In the genomic region with DNA sequence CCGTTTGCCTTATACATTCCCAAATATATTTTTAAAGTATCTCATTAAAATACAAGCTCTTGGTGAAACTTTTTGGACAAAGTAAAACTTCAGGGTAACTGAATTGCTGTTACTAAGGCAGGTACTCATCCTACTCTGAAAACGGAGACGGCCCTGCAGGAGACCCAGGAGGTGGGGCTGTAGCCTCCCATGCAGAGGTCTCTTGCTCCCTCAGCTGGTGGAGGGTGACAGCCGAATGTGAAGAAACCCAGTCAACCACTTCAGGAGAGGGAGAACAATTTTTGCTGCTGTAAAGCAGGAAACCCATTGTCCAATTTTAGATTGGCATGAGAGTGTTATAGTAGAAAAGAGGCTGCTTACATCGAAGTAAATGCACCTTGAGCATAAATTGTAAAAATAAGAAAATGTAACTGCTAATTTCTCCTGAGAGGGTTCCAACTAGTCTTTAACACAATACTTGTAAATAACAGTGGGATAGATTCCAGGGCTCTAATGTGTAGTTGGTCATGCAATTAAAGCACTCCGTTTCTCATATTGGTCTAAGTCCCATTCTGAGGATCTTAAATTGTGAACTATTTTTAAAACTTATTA, we compare ENCODE assay signal across 8 cellular contexts. TPM values are rescaled to one million over a fixed set of nuclear protein-coding genes. Genes with fewer than 3 reads are reported as not detected.
DNase-seq lines count a peak whose midpoint lies in the region; ATAC-seq and TF ChIP-seq lines count a peak whose summit lies in the region.
"Not testable (repeated sequence)": the region's sequence is repeated elsewhere in the genome, so short reads cannot be mapped to it uniquely, and the experiment has no call there.

No MANE protein-coding gene starts in this region.

- H3K4me1 ChIP-seq in Caco-2 = not testable (repeated sequence)

- ATAC-seq in GM21360 (IDR thresholded peaks at IDR 0.05; ENCODE audit: unreplicated experiment) (peak; percentile 90), HG03469 (IDR thresholded peaks at IDR 0.05; ENCODE audit: unreplicated experiment) (peak; percentile 80), left lobe of liver (peak; percentile 89)
- peak; percentile 100 for ATAC-seq in activated CD4-positive, alpha-beta T cell treated with anti-CD3 and anti-CD28 coated beads for 36 hours
- ATAC-seq in central memory CD8-positive, alpha-beta T cell (replicated peaks; ENCODE audit: extremely low read depth, poor library complexity, severe bottlenecking) = peak; percentile 85

- intact Hi-C loops in Caco-2 (cut with micrococcal nuclease; ENCODE audit: unreplicated experiment); activated CD4-positive, alpha-beta T cell treated with anti-CD3 and anti-CD28 coated beads for 36 hours (cut with DNase I, micrococcal nuclease): not testable (repeated sequence)

- DNase-seq in Caco-2 (peak; percentile 77), NCI-H526 (lab: John Stamatoyannopoulos, UW) (peak; percentile 38 to 51), left lobe of liver (ENCODE audit: low spot score) (peak; percentile 77)
- DNase-seq in activated CD4-positive, alpha-beta T cell treated with anti-CD3 and anti-CD28 coated beads for 36 hours = peak; percentile 75
- DNase-seq in central memory CD8-positive, alpha-beta T cell (ENCODE audit: low spot score in 2 of 2) = not testable (repeated sequence)
- peak in 2 of 3 experiments; percentile 11 to 18 for DNase-seq in stimulated activated CD4-positive, alpha-beta T cell treated with anti-CD3 and anti-CD28 coated beads, TNF-alpha, amount 100 ng/mL, for 4 hours (ENCODE audit: low read depth in 3 of 3)

- H3K36me3 Mint-ChIP-seq in Caco-2 (ENCODE audit: insufficient read depth, unreplicated experiment); activated CD4-positive, alpha-beta T cell treated with anti-CD3 and anti-CD28 coated beads for 36 hours (ENCODE audit: low read depth); central memory CD8-positive, alpha-beta T cell (ENCODE audit: insufficient read depth): not testable (repeated sequence)

- not testable (repeated sequence) for H3K27me3 ChIP-seq in Caco-2 (replicated peaks; ENCODE audit: control insufficient read depth, insufficient read depth, low read length)

- not testable (repeated sequence) for H3K27me3 Mint-ChIP-seq in Caco-2 (ENCODE audit: insufficient read depth, unreplicated experiment)
- peaks cover 29% of the 10 kb centered on the region for H3K27me3 Mint-ChIP-seq in activated CD4-positive, alpha-beta T cell treated with anti-CD3 and anti-CD28 coated beads for 36 hours
- H3K27me3 Mint-ChIP-seq in central memory CD8-positive, alpha-beta T cell = peaks cover 43% of the 10 kb centered on the region

- not testable (repeated sequence) for H3K9me3 Mint-ChIP-seq in Caco-2 (ENCODE audit: unreplicated experiment); activated CD4-positive, alpha-beta T cell treated with anti-CD3 and anti-CD28 coated beads for 36 hours (ENCODE audit: low read depth); central memory CD8-positive, alpha-beta T cell

- CTCF ChIA-PET in Caco-2 (lab: Charles Lee) = not testable (repeated sequence)
- CTCF ChIA-PET in activated CD4-positive, alpha-beta T cell treated with anti-CD3 and anti-CD28 coated beads for 36 hours (lab: Charles Lee) = interaction anchor here (3.5 kb wide), 1 partner anchor 13 kb away, joined by 10 read pairs; no protein-coding TSS in a partner anchor

- not testable (repeated sequence) for H3K27ac Mint-ChIP-seq in Caco-2 (ENCODE audit: unreplicated experiment); activated CD4-positive, alpha-beta T cell treated with anti-CD3 and anti-CD28 coated beads for 36 hours; central memory CD8-positive, alpha-beta T cell (ENCODE audit: low read depth)

- TF ChIP-seq CTCF in Caco-2 (IDR thresholded peaks at IDR 0.05; ENCODE audit: insufficient read depth in 1 of 2, low read depth in 1 of 2, low read length in 1 of 2, severe bottlenecking in 1 of 2, unreplicated experiment in 1 of 2) = peak; percentile 30 to 44

- POLR2A ChIA-PET in Caco-2 (lab: Charles Lee); activated CD4-positive, alpha-beta T cell treated with anti-CD3 and anti-CD28 coated beads for 36 hours (lab: Charles Lee): not testable (repeated sequence)

- not testable (repeated sequence) for H3K4me3 ChIP-seq in Caco-2 (ENCODE audit: low read depth, low read length)

- H3K9me3 ChIP-seq in Caco-2 = not testable (repeated sequence)

- H3K4me1 Mint-ChIP-seq in Caco-2 (ENCODE audit: low read depth, unreplicated experiment); central memory CD8-positive, alpha-beta T cell: not testable (repeated sequence)
- peaks cover 15% of the 10 kb centered on the region for H3K4me1 Mint-ChIP-seq in activated CD4-positive, alpha-beta T cell treated with anti-CD3 and anti-CD28 coated beads for 36 hours

- not testable (repeated sequence) for H3K36me3 ChIP-seq in Caco-2 (ENCODE audit: control insufficient read depth, insufficient read depth, low read length)

- not testable (repeated sequence) for BruUV-seq in Caco-2 (replicated peaks; lab: Mats Ljungman, UMichigan)

- H3K4me3 Mint-ChIP-seq in Caco-2 (ENCODE audit: unreplicated experiment); activated CD4-positive, alpha-beta T cell treated with anti-CD3 and anti-CD28 coated beads for 36 hours; central memory CD8-positive, alpha-beta T cell: not testable (repeated sequence)

RNA-seq across cellular contexts. Expression of gene BDP1, which starts 8.1 kb away (rescaled TPM):
- total RNA-seq in Caco-2 (2022) = 27.5 and 30.5 TPM in 2 replicates
- 10 to 100 TPM; 27.2 to 30.1 TPM for total RNA-seq in activated CD4-positive, alpha-beta T cell treated with anti-CD3 and anti-CD28 coated beads for 36 hours
- 8.2 TPM for total RNA-seq in left lobe of liver
